Comparison of ENCODE assay signal across 15 cellular contexts in genomic region chr5:34924462-34924765, GRCh38. TPM values are rescaled to one million over a fixed set of nuclear protein-coding genes. Genes with fewer than 3 reads are reported as not detected.
A peak's percentile ranks its signal among the peaks of the same experiment; 100 is the strongest.
DNase-seq lines count a peak whose midpoint lies in the region; ATAC-seq and TF ChIP-seq lines count a peak whose summit lies in the region.
"Had no signal": no experiment of that assay in that cellular context is flagged by ENCODE, and none has a peak within 500 bp of the region (broad histone marks: within the 10 kb centered on the region; RNA-seq: fewer than 3 reads in every experiment).

No MANE protein-coding gene starts in this region.

- ATAC-seq in left cardiac atrium: no peak
- ATAC-seq in HG02870 (IDR thresholded peaks at IDR 0.05; ENCODE audit: unreplicated experiment): no peak

- H3K27me3 ChIP-seq in right atrium auricular region: no peaks in the 10 kb centered on the region
- no peaks in the 10 kb centered on the region for H3K27me3 ChIP-seq in PC-9 (ENCODE audit: insufficient read depth, low read depth)

- DNase-seq in right atrium auricular region (ENCODE audit: low spot score) (no peak), left cardiac atrium (no peak), PC-9 (peak in 1 of 2 experiments; percentile 57), chondrocyte (ENCODE audit: low spot score) (no peak), type B pancreatic cell (ENCODE audit: extremely low spot score, unreplicated experiment) (no peak), posterior vena cava (ENCODE audit: low spot score) (no peak)
- DNase-seq: CD8-positive, alpha-beta memory T cell; left colon; NCI-H2029; NK-92 treated with Interleukin-12 subunit alpha and Interleukin-12 subunit beta, amount 100 ng/mL, for 24 hours; stimulated activated CD4-positive, alpha-beta T cell treated with anti-CD3 and anti-CD28 coated beads, Interleukin-12 subunit alpha, Interleukin-12 subunit beta, amount 100 ng/mL, for 4 hours had no signal

- POLR2A ChIA-PET in PC-9 (lab: Charles Lee; ENCODE audit: unreplicated experiment): no interaction called here

- no peaks in the 10 kb centered on the region for H3K27me3 Mint-ChIP-seq in chondrocyte (ENCODE audit: low read depth)
- H3K27me3 Mint-ChIP-seq in type B pancreatic cell: no peaks in the 10 kb centered on the region
- H3K27me3 Mint-ChIP-seq: activated CD4-positive, alpha-beta T cell treated with anti-CD3 and anti-CD28 coated beads, Interleukin-2, amount 10 ng/mL, durations not matched to agents 7 days and 5 days; central memory CD8-positive, alpha-beta T cell had no signal

- H3K4me1 Mint-ChIP-seq in chondrocyte (ENCODE audit: low read depth) (peaks cover 21% of the 10 kb centered on the region), type B pancreatic cell (ENCODE audit: unreplicated experiment) (peaks cover 5% of the 10 kb centered on the region)

- no peaks in the 10 kb centered on the region for H3K9me2 ChIP-seq in PC-9 (ENCODE audit: insufficient read depth)

- peaks cover 58% of the 10 kb centered on the region for H3K79me2 ChIP-seq in PC-9 (ENCODE audit: low read depth)

- no peaks in the 10 kb centered on the region for H3K9me3 ChIP-seq in right atrium auricular region
- no peaks in the 10 kb centered on the region; the same call in 1 of the 2 replicates for H3K9me3 ChIP-seq in PC-9 (ENCODE audit: insufficient read depth, low read depth)
- H3K9me3 ChIP-seq: thoracic aorta had no signal

- H3K36me3 ChIP-seq in right atrium auricular region: peaks cover 58% of the 10 kb centered on the region
- peaks cover 66% of the 10 kb centered on the region for H3K36me3 ChIP-seq in PC-9 (ENCODE audit: low read depth)

- peaks cover 90% of the 10 kb centered on the region for H3F3A ChIP-seq in PC-9 (ENCODE audit: insufficient read depth, low read depth)

- BruUV-seq in PC-9 (replicated peaks; lab: Mats Ljungman, UMichigan): no TSS peak

- H3K36me3 Mint-ChIP-seq in chondrocyte (ENCODE audit: low read depth) (peaks cover 16% of the 10 kb centered on the region), type B pancreatic cell (peaks cover 26% of the 10 kb centered on the region)

- H3K27ac ChIP-seq in right atrium auricular region (peak overlapping the region; percentile 20 to 67), PC-9 (peak overlapping the region; percentile 72)
- H3K27ac ChIP-seq: thoracic aorta had no signal

- H3K4me2 ChIP-seq in PC-9: peak overlapping the region; percentile 71

- H4K20me1 ChIP-seq in PC-9 (ENCODE audit: insufficient read depth): peaks cover 12% of the 10 kb centered on the region

- no peak overlapping the region for H2AFZ ChIP-seq in PC-9

- H3K4me1 ChIP-seq in right atrium auricular region (peaks cover 0 to 12% of the 10 kb centered on the region in 2 donors), PC-9 (replicated peaks; ENCODE audit: insufficient read depth) (peaks cover 57% of the 10 kb centered on the region)

- intact Hi-C loops in left cardiac atrium (cut with DNase I): no loop called here
- intact Hi-C loops in PC-9 (cut with micrococcal nuclease; ENCODE audit: unreplicated experiment): loop anchor here (1.0 to 10.0 kb wide), 3 partner anchors 9 to 1950 kb away; partner anchors contain the start of genes ADAMTS12, BRIX1, NIPBL and RAD1
- intact Hi-C loops in posterior vena cava (cut with DNase I): no loop called here

- H3K9me3 Mint-ChIP-seq in chondrocyte (ENCODE audit: low read depth) (no peaks in the 10 kb centered on the region), type B pancreatic cell (no peaks in the 10 kb centered on the region)
- H3K9me3 Mint-ChIP-seq: activated CD4-positive, alpha-beta T cell treated with anti-CD3 and anti-CD28 coated beads, Interleukin-2, amount 10 ng/mL, durations not matched to agents 7 days and 5 days; CD8-positive, alpha-beta memory T cell; central memory CD8-positive, alpha-beta T cell had no signal

- no peak overlapping the region for H3K4me3 Mint-ChIP-seq in chondrocyte (ENCODE audit: unreplicated experiment)
- H3K4me3 Mint-ChIP-seq in type B pancreatic cell: no peak overlapping the region
- H3K4me3 Mint-ChIP-seq: activated CD4-positive, alpha-beta T cell treated with anti-CD3 and anti-CD28 coated beads, Interleukin-2, amount 10 ng/mL, durations not matched to agents 7 days and 5 days; CD8-positive, alpha-beta memory T cell; central memory CD8-positive, alpha-beta T cell had no signal

- H3K27ac Mint-ChIP-seq in chondrocyte (ENCODE audit: unreplicated experiment) (peak overlapping the region; percentile 65), type B pancreatic cell (peak overlapping the region; percentile 86)

- no peak for TF ChIP-seq CTCF in right atrium auricular region (IDR thresholded peaks at IDR 0.05)
- TF ChIP-seq CTCF in PC-9 (conservative IDR thresholded peaks at IDR 0.05): no peak
- no peak for TF ChIP-seq CTCF in chondrocyte (IDR thresholded peaks at IDR 0.05)
- TF ChIP-seq CTCF in type B pancreatic cell (conservative IDR thresholded peaks at IDR 0.05): no peak

- CTCF ChIA-PET in PC-9 (lab: Charles Lee): interaction anchor here (0.8 kb wide), 1 partner anchor 79 kb away, joined by 3 read pairs; no protein-coding TSS in a partner anchor

- H3K4me3 ChIP-seq in right atrium auricular region (no peak overlapping the region), PC-9 (peak overlapping the region; percentile 41; the same call in 1 of the 2 replicates)
- H3K4me3 ChIP-seq: thoracic aorta had no signal

RNA-seq across cellular contexts. Expression of gene DNAJC21, which starts 4.9 kb away (rescaled TPM):
- 10 to 100 TPM; 39.1 to 50.8 TPM for total RNA-seq in right atrium auricular region
- 10 to 100 TPM; 51.7 to 62.1 TPM for total RNA-seq in left cardiac atrium
- total RNA-seq in PC-9 (2021): 111 and 128 TPM in 2 replicates
- total RNA-seq in chondrocyte: 37.3 to 45.4 TPM (median 39.3 TPM) in 3 replicates
- 46.6 and 53.2 TPM in 2 replicates for total RNA-seq in type B pancreatic cell (ENCODE audit: low replicate concordance)
- total RNA-seq in posterior vena cava: 10 to 100 TPM; 49.3 to 59.0 TPM

RNA-seq across cellular contexts. Expression of gene BRIX1, which starts 8.9 kb away (rescaled TPM):
- total RNA-seq in right atrium auricular region: 10 to 100 TPM in 1 of 2 donors, 1 to 10 TPM in 1; 8.4 to 11.7 TPM
- 10 to 100 TPM; 13.4 to 22.6 TPM for total RNA-seq in left cardiac atrium
- 71.9 and 73.4 TPM in 2 replicates for total RNA-seq in PC-9 (2021)
- 14.7 to 24.1 TPM (median 15.7 TPM) in 3 replicates for total RNA-seq in chondrocyte
- total RNA-seq in type B pancreatic cell (ENCODE audit: low replicate concordance): 32.7 and 38.0 TPM in 2 replicates
- total RNA-seq in posterior vena cava: 10 to 100 TPM; 20.4 to 24.8 TPM

RNA-seq across cellular contexts. Expression of gene RAD1, which starts 9.1 kb away (rescaled TPM):
- total RNA-seq in right atrium auricular region (10 to 100 TPM; 16.6 to 20.1 TPM), left cardiac atrium (10 to 100 TPM; 23.6 to 27.3 TPM), PC-9 (2021) (43.8 and 63.0 TPM in 2 replicates), chondrocyte (20.3 to 24.7 TPM (median 20.5 TPM) in 3 replicates), type B pancreatic cell (ENCODE audit: low replicate concordance) (19.5 and 20.9 TPM in 2 replicates), posterior vena cava (10 to 100 TPM; 15.8 to 18.2 TPM)
